1 cellular context compared by ENCODE assay signal in genomic region chr21:29025328-29025713, GRCh38.
TF ChIP-seq lines count a peak whose summit lies in the region.

No MANE protein-coding gene starts in this region.

TF ChIP-seq in SK-N-SH treated with all-trans-retinoic acid at 6 μM for 48 hours, 23 proteins besides CTCF, POLR2A, EP300 and RAD21 (continued from another document):
- TF ChIP-seq ZFP30 (CRISPR knock-in tag; IDR thresholded peaks at IDR 0.05): no peak
- TF ChIP-seq ZNF565 (CRISPR knock-in tag; conservative IDR thresholded peaks at IDR 0.05; ENCODE audit: low read depth): no peak
- TF ChIP-seq RARB (CRISPR knock-in tag; IDR thresholded peaks at IDR 0.05): no peak
- no peak for TF ChIP-seq PATZ1 (CRISPR knock-in tag; IDR thresholded peaks at IDR 0.05; ENCODE audit: borderline replicate concordance)
- TF ChIP-seq GLIS3 (CRISPR knock-in tag; IDR thresholded peaks at IDR 0.05): no peak
- no peak for TF ChIP-seq ZNF8 (CRISPR knock-in tag; IDR thresholded peaks at IDR 0.05)
- no peak for TF ChIP-seq BACH2 (CRISPR knock-in tag; IDR thresholded peaks at IDR 0.05; ENCODE audit: borderline replicate concordance)
TF ChIP-seq in SK-N-SH treated with all-trans-retinoic acid at 6 μM for 48 hours: peak in this region for 0.
